Comparison of ENCODE assay signal across 25 cellular contexts in genomic region chr13:110343241-110343865, GRCh38. TPM values are rescaled to one million over a fixed set of nuclear protein-coding genes. Genes with fewer than 3 reads are reported as not detected.
DNase-seq lines count a peak whose midpoint lies in the region; ATAC-seq, FAIRE-seq and TF ChIP-seq lines count a peak whose summit lies in the region.
"Had no signal": no experiment of that assay in that cellular context is flagged by ENCODE, and none has a peak within 500 bp of the region (broad histone marks: within the 10 kb centered on the region; RNA-seq: fewer than 3 reads in every experiment).

No MANE protein-coding gene starts in this region.

- H3K4me2 ChIP-seq in astrocyte (ENCODE audit: low read length), result peak overlapping the region; percentile 30
- H3K4me2 ChIP-seq: BLaER1 treated with 17β-estradiol and CSF1 and Interleukin-3, amounts not matched to agents 10 nM and 100 nM had no signal

- H2AFZ ChIP-seq in astrocyte (ENCODE audit: low read depth, low read length), result no peak overlapping the region

- H4K20me1 ChIP-seq in astrocyte (ENCODE audit: insufficient read depth, low read length), result no peaks in the 10 kb centered on the region
- H4K20me1 ChIP-seq: BLaER1 treated with 17β-estradiol and CSF1 and Interleukin-3, amounts not matched to agents 10 nM and 100 nM had no signal

- H3K36me3 Mint-ChIP-seq in astrocyte (ENCODE audit: low read depth, unreplicated experiment), result peaks cover 26% of the 10 kb centered on the region

- peak overlapping the region; percentile 89 for H3K9ac ChIP-seq in astrocyte (ENCODE audit: low read length)
- H3K9ac ChIP-seq: BLaER1 treated with 17β-estradiol and CSF1 and Interleukin-3, amounts not matched to agents 10 nM and 100 nM had no signal

- peaks cover 91% of the 10 kb centered on the region for H3K4me1 ChIP-seq in astrocyte (ENCODE audit: insufficient read depth, low read length)
- peaks cover 20 to 83% (median 29%) of the 10 kb centered on the region in 3 donors for H3K4me1 ChIP-seq in esophagus squamous epithelium
- peaks cover 10% of the 10 kb centered on the region for H3K4me1 ChIP-seq in effector memory CD4-positive, alpha-beta T cell (ENCODE audit: control insufficient read depth, insufficient read depth, low read length, poor library complexity, severe bottlenecking)

- H3K27ac ChIP-seq in astrocyte (ENCODE audit: low read depth, low read length), result peak overlapping the region; percentile 99
- peak overlapping the region in 3 of 4 donors; percentile 87 to 90 (median 89) for H3K27ac ChIP-seq in esophagus squamous epithelium
- no peak overlapping the region for H3K27ac ChIP-seq in effector memory CD4-positive, alpha-beta T cell (ENCODE audit: insufficient read depth, low read length, poor library complexity, severe bottlenecking)
- H3K27ac ChIP-seq: BLaER1 treated with 17β-estradiol and CSF1 and Interleukin-3, amounts not matched to agents 10 nM and 100 nM; neutrophil had no signal

- TF ChIP-seq POLR2A in esophagus squamous epithelium (IDR thresholded peaks at IDR 0.05), result no peak

- peak overlapping the region; percentile 47 for H3K4me3 Mint-ChIP-seq in astrocyte (ENCODE audit: unreplicated experiment)

- ATAC-seq in GM21423 (IDR thresholded peaks at IDR 0.05; ENCODE audit: unreplicated experiment), result no peak

- H3K27me3 Mint-ChIP-seq in astrocyte (ENCODE audit: low read depth, unreplicated experiment), result no peaks in the 10 kb centered on the region

- peaks cover 6% of the 10 kb centered on the region for H3K9me3 Mint-ChIP-seq in astrocyte (ENCODE audit: unreplicated experiment)

- peak; percentile 70 for DNase-seq in A172 (ENCODE audit: low spot score)
- peak; percentile 80 for DNase-seq in astrocyte (ENCODE audit: low read depth)
- no peak for DNase-seq in esophagus squamous epithelium (lab: John Stamatoyannopoulos, UW)
- DNase-seq in renal cortical epithelial cell (ENCODE audit: low read depth), result peak; percentile 74
- no peak for DNase-seq in GOT3 (lab: John Stamatoyannopoulos, UW)
- DNase-seq in NCI-H526 treated with DMSO at 0.1 percent for 48 hours (lab: John Stamatoyannopoulos, UW), result no peak
- DNase-seq in effector memory CD4-positive, alpha-beta T cell, result no peak
- DNase-seq: 8988T; activated CD4-positive, alpha-beta T cell treated with anti-CD3 and anti-CD28 coated beads for 48 hours; activated CD8-positive, alpha-beta memory T cell treated with anti-CD3 and anti-CD28 coated beads, Interleukin-2, amount 50 U/mL, for 48 hours; activated gamma-delta T cell treated with Interleukin-2 at 50 U/mL for 16 hours; anterior cingulate cortex; dermis blood vessel endothelial cell; GF-D8; Kasumi-1; kidney; midbrain; NCI-H1105 treated with DMSO at 0.1 percent for 48 hours; NCI-H2171; NCI-H82; stimulated activated CD4-positive, alpha-beta T cell treated with anti-CD3 and anti-CD28 coated beads, Interleukin-2, amount 100 ng/mL, for 48 hours had no signal

- 30 to 43% methylated on average over 9 to 15 of the region's 16 CpGs for WGBS in esophagus squamous epithelium, 2 donors

- TF ChIP-seq CTCF in astrocyte (IDR thresholded peaks at IDR 0.05; ENCODE audit: insufficient read depth, low read depth, low read length) (no peak), esophagus squamous epithelium (IDR thresholded peaks at IDR 0.05) (no peak)

- intact Hi-C loops in esophagus squamous epithelium (cut with DNase I), result no loop called here

- H3K36me3 ChIP-seq in astrocyte (ENCODE audit: insufficient read depth, low read length), result peaks cover 7% of the 10 kb centered on the region
- H3K36me3 ChIP-seq in esophagus squamous epithelium, result no peaks in the 10 kb centered on the region
- H3K36me3 ChIP-seq in effector memory CD4-positive, alpha-beta T cell (ENCODE audit: control insufficient read depth, insufficient read depth, low read length), result no peaks in the 10 kb centered on the region
- H3K36me3 ChIP-seq: BLaER1 treated with 17β-estradiol and CSF1 and Interleukin-3, amounts not matched to agents 10 nM and 100 nM; neutrophil had no signal

- H3K9me3 ChIP-seq in astrocyte (ENCODE audit: insufficient read depth, low read depth, low read length), result no peaks in the 10 kb centered on the region
- H3K9me3 ChIP-seq in esophagus squamous epithelium, result no peaks in the 10 kb centered on the region
- no peaks in the 10 kb centered on the region for H3K9me3 ChIP-seq in effector memory CD4-positive, alpha-beta T cell (ENCODE audit: control insufficient read depth, low read length)
- H3K9me3 ChIP-seq: neutrophil had no signal

- H3K79me2 ChIP-seq in astrocyte (ENCODE audit: insufficient read depth, low read length), result peaks cover 80% of the 10 kb centered on the region

- H3K27me3 ChIP-seq in astrocyte (ENCODE audit: insufficient read depth, low read length) (no peaks in the 10 kb centered on the region), esophagus squamous epithelium (peaks cover 0 to 22% (median 0%) of the 10 kb centered on the region in 4 donors)
- H3K27me3 ChIP-seq in effector memory CD4-positive, alpha-beta T cell (replicated peaks; ENCODE audit: control insufficient read depth, insufficient read depth, low read length, poor library complexity, severe bottlenecking), result no peaks in the 10 kb centered on the region
- H3K27me3 ChIP-seq: BLaER1 treated with 17β-estradiol and CSF1 and Interleukin-3, amounts not matched to agents 10 nM and 100 nM had no signal

- no peak for FAIRE-seq in astrocyte (lab: Jason Lieb, UNC)
- FAIRE-seq: H54, kidney had no signal

- peaks cover 88% of the 10 kb centered on the region for H3K4me1 Mint-ChIP-seq in astrocyte (ENCODE audit: low read depth, unreplicated experiment)

- H3K27ac Mint-ChIP-seq in astrocyte (ENCODE audit: unreplicated experiment), result peak overlapping the region; percentile 59

- H3K4me3 ChIP-seq in astrocyte (ENCODE audit: insufficient read depth, low read depth, low read length), result no peak overlapping the region
- no peak overlapping the region for H3K4me3 ChIP-seq in esophagus squamous epithelium
- H3K4me3 ChIP-seq in effector memory CD4-positive, alpha-beta T cell (ENCODE audit: insufficient read depth, low read depth, low read length, poor library complexity, severe bottlenecking), result no peak overlapping the region
- H3K4me3 ChIP-seq: BLaER1 treated with 17β-estradiol and CSF1 and Interleukin-3, amounts not matched to agents 10 nM and 100 nM had no signal

RNA-seq across cellular contexts. Expression of gene COL4A2, which starts 36.3 kb away (rescaled TPM):
- total RNA-seq in A172 (2014; rRNA removed; shearing (Covaris generic)), result 177 and 218 TPM in 2 replicates
- 1,414 and 1,647 TPM in 2 replicates for total RNA-seq in astrocyte
- 100 to 1,000 TPM in 1 of 4 donors, 10 to 100 TPM in 3; 11.9 to 102 (median 43.5) TPM for total RNA-seq in esophagus squamous epithelium
- 1,026 and 1,465 TPM in 2 replicates for total RNA-seq in renal cortical epithelial cell

RNA-seq across cellular contexts. Expression of gene COL4A1, which starts 36.4 kb away (rescaled TPM):
- total RNA-seq in A172 (2014; rRNA removed; shearing (Covaris generic)), result 197 and 221 TPM in 2 replicates
- 2,489 and 3,103 TPM in 2 replicates for total RNA-seq in astrocyte
- 10 to 100 TPM in 3 of 4 donors, 1 to 10 TPM in 1; 8.9 to 97.1 (median 40.2) TPM for total RNA-seq in esophagus squamous epithelium
- total RNA-seq in renal cortical epithelial cell, result 1,634 and 1,793 TPM in 2 replicates

Comparison
In these comparisons a context has a peak if more than half of its experiments do, and no peak if none do; other contexts are left out.
1. DNase-seq: peak in A172 (single experiment), astrocyte (single experiment) and renal cortical epithelial cell (single experiment); none in esophagus squamous epithelium (single experiment), GOT3 (single experiment), NCI-H526 treated with DMSO at 0.1 percent for 48 hours (single experiment) and effector memory CD4-positive, alpha-beta T cell (0 of 3).